ENCODE assay signal across 1 cellular context in genomic region chr3:192091831-192092230, GRCh38.
TF ChIP-seq lines count a peak whose summit lies in the region.

No MANE protein-coding gene starts in this region.

TF ChIP-seq in WTC11, 78 proteins besides CTCF, POLR2A, EP300 and RAD21 (continued from another document):
- TF ChIP-seq, protein P1, sequence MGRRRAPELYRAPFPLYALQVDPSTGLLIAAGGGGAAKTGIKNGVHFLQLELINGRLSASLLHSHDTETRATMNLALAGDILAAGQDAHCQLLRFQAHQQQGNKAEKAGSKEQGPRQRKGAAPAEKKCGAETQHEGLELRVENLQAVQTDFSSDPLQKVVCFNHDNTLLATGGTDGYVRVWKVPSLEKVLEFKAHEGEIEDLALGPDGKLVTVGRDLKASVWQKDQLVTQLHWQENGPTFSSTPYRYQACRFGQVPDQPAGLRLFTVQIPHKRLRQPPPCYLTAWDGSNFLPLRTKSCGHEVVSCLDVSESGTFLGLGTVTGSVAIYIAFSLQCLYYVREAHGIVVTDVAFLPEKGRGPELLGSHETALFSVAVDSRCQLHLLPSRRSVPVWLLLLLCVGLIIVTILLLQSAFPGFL (CRISPR knock-in tag; IDR thresholded peaks at IDR 0.05; ENCODE audit: borderline replicate concordance), result no peak
- no peak for TF ChIP-seq USF2 (CRISPR knock-in tag; IDR thresholded peaks at IDR 0.05)
- TF ChIP-seq NR3C1 (CRISPR knock-in tag; conservative IDR thresholded peaks at IDR 0.05; ENCODE audit: low read depth), result no peak
- no peak for TF ChIP-seq JAZF1 (CRISPR knock-in tag; IDR thresholded peaks at IDR 0.05)
- no peak for TF ChIP-seq SP1 (CRISPR knock-in tag; conservative IDR thresholded peaks at IDR 0.05)
- no peak for TF ChIP-seq ELF4 (CRISPR knock-in tag; IDR thresholded peaks at IDR 0.05; ENCODE audit: low read depth)
- no peak for TF ChIP-seq MYBL2 (CRISPR knock-in tag; IDR thresholded peaks at IDR 0.05)
- no peak for TF ChIP-seq ZBTB21 (CRISPR knock-in tag; IDR thresholded peaks at IDR 0.05; ENCODE audit: borderline replicate concordance)
- TF ChIP-seq, protein P2, sequence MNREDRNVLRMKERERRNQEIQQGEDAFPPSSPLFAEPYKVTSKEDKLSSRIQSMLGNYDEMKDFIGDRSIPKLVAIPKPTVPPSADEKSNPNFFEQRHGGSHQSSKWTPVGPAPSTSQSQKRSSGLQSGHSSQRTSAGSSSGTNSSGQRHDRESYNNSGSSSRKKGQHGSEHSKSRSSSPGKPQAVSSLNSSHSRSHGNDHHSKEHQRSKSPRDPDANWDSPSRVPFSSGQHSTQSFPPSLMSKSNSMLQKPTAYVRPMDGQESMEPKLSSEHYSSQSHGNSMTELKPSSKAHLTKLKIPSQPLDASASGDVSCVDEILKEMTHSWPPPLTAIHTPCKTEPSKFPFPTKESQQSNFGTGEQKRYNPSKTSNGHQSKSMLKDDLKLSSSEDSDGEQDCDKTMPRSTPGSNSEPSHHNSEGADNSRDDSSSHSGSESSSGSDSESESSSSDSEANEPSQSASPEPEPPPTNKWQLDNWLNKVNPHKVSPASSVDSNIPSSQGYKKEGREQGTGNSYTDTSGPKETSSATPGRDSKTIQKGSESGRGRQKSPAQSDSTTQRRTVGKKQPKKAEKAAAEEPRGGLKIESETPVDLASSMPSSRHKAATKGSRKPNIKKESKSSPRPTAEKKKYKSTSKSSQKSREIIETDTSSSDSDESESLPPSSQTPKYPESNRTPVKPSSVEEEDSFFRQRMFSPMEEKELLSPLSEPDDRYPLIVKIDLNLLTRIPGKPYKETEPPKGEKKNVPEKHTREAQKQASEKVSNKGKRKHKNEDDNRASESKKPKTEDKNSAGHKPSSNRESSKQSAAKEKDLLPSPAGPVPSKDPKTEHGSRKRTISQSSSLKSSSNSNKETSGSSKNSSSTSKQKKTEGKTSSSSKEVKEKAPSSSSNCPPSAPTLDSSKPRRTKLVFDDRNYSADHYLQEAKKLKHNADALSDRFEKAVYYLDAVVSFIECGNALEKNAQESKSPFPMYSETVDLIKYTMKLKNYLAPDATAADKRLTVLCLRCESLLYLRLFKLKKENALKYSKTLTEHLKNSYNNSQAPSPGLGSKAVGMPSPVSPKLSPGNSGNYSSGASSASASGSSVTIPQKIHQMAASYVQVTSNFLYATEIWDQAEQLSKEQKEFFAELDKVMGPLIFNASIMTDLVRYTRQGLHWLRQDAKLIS (CRISPR knock-in tag; IDR thresholded peaks at IDR 0.05; ENCODE audit: borderline replicate concordance), result no peak
- no peak for TF ChIP-seq ZNF219 (CRISPR knock-in tag; IDR thresholded peaks at IDR 0.05; ENCODE audit: borderline replicate concordance)
- no peak for TF ChIP-seq PRRX2 (CRISPR knock-in tag; IDR thresholded peaks at IDR 0.05)
- TF ChIP-seq, protein P3, sequence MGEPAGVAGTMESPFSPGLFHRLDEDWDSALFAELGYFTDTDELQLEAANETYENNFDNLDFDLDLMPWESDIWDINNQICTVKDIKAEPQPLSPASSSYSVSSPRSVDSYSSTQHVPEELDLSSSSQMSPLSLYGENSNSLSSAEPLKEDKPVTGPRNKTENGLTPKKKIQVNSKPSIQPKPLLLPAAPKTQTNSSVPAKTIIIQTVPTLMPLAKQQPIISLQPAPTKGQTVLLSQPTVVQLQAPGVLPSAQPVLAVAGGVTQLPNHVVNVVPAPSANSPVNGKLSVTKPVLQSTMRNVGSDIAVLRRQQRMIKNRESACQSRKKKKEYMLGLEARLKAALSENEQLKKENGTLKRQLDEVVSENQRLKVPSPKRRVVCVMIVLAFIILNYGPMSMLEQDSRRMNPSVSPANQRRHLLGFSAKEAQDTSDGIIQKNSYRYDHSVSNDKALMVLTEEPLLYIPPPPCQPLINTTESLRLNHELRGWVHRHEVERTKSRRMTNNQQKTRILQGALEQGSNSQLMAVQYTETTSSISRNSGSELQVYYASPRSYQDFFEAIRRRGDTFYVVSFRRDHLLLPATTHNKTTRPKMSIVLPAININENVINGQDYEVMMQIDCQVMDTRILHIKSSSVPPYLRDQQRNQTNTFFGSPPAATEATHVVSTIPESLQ (CRISPR knock-in tag; IDR thresholded peaks at IDR 0.05), result no peak
